In genomic region chr15:57069423-57069822, GRCh38 we compare ENCODE assay signal across 2 cellular contexts.
TF ChIP-seq lines count a peak whose summit lies in the region.

No MANE protein-coding gene starts in this region.

TF ChIP-seq in IMR-90, 13 proteins besides CTCF, POLR2A, EP300 and RAD21:
- TF ChIP-seq BHLHE40 (IDR thresholded peaks at IDR 0.05; ENCODE audit: low read depth, low read length) (no peak), MXI1 (IDR thresholded peaks at IDR 0.05; ENCODE audit: borderline replicate concordance, low read depth, low read length) (no peak), ELK1 (IDR thresholded peaks at IDR 0.05; ENCODE audit: borderline replicate concordance, low read depth, low read length) (no peak), NFE2L2 (IDR thresholded peaks at IDR 0.05; ENCODE audit: low read depth, low read length) (no peak), RCOR1 (IDR thresholded peaks at IDR 0.05; ENCODE audit: insufficient replicate concordance, low read length) (no peak), RFX5 (IDR thresholded peaks at IDR 0.05; ENCODE audit: low read depth, low read length) (no peak), CHD1 (IDR thresholded peaks at IDR 0.05; ENCODE audit: low read depth, low read length) (no peak), USF2 (IDR thresholded peaks at IDR 0.05; ENCODE audit: low read depth, low read length) (no peak), MAFK (IDR thresholded peaks at IDR 0.05; ENCODE audit: low read depth, low read length) (no peak), CEBPB (IDR thresholded peaks at IDR 0.05; ENCODE audit: low read depth, low read length) (no peak), FOS (IDR thresholded peaks at IDR 0.05; ENCODE audit: low read depth, low read length) (no peak), MAZ (IDR thresholded peaks at IDR 0.05; ENCODE audit: borderline replicate concordance, low read depth, low read length) (no peak), SMC3 (IDR thresholded peaks at IDR 0.05; ENCODE audit: low read depth, low read length) (no peak)
TF ChIP-seq in IMR-90: peak in this region for 0.

TF ChIP-seq in GM12878, 131 proteins besides CTCF, POLR2A, EP300 and RAD21:
- no peak for TF ChIP-seq PRDM15 (CRISPR knock-in tag; IDR thresholded peaks at IDR 0.05)
- no peak for TF ChIP-seq IKZF1 (conservative IDR thresholded peaks at IDR 0.05)
- no peak for TF ChIP-seq CBFB (IDR thresholded peaks at IDR 0.05; ENCODE audit: low read depth)
- no peak for TF ChIP-seq SMARCA5 (IDR thresholded peaks at IDR 0.05)
- TF ChIP-seq MTA2 (IDR thresholded peaks at IDR 0.05; ENCODE audit: low read depth): no peak
- no peak for TF ChIP-seq BHLHE40 (IDR thresholded peaks at IDR 0.05; ENCODE audit: borderline replicate concordance in 1 of 2, low read depth in 2 of 2, low read length in 1 of 2)
- no peak for TF ChIP-seq MYB (IDR thresholded peaks at IDR 0.05; ENCODE audit: borderline replicate concordance, low read depth, low read length)
- TF ChIP-seq LARP7 (IDR thresholded peaks at IDR 0.05): no peak
- TF ChIP-seq CHD2 (IDR thresholded peaks at IDR 0.05; ENCODE audit: borderline replicate concordance, low read depth, low read length): no peak
- TF ChIP-seq ZNF622 (IDR thresholded peaks at IDR 0.05): no peak
- TF ChIP-seq MEF2B (IDR thresholded peaks at IDR 0.05; ENCODE audit: partially characterized antibody, poor library complexity, severe bottlenecking): no peak
- TF ChIP-seq NR2C2 (IDR thresholded peaks at IDR 0.05; ENCODE audit: borderline replicate concordance, control insufficient read depth, insufficient read length, low read depth): no peak
- no peak for TF ChIP-seq YY1 (IDR thresholded peaks at IDR 0.05; ENCODE audit: low read depth, low read length)
- no peak for TF ChIP-seq BMI1 (IDR thresholded peaks at IDR 0.05; ENCODE audit: borderline replicate concordance)
- no peak for TF ChIP-seq ZZZ3 (IDR thresholded peaks at IDR 0.05; ENCODE audit: control insufficient read depth, insufficient read length, low read depth)
- TF ChIP-seq USF1 (IDR thresholded peaks at IDR 0.05; ENCODE audit: borderline replicate concordance, extremely low read length, insufficient read depth, low read depth, low read length): no peak
- no peak for TF ChIP-seq IRF5 (IDR thresholded peaks at IDR 0.05; ENCODE audit: borderline replicate concordance)
- no peak for TF ChIP-seq CBX5 (IDR thresholded peaks at IDR 0.05; ENCODE audit: low read depth)
